Comparison of ENCODE assay signal across 8 cellular contexts in the genomic region with DNA sequence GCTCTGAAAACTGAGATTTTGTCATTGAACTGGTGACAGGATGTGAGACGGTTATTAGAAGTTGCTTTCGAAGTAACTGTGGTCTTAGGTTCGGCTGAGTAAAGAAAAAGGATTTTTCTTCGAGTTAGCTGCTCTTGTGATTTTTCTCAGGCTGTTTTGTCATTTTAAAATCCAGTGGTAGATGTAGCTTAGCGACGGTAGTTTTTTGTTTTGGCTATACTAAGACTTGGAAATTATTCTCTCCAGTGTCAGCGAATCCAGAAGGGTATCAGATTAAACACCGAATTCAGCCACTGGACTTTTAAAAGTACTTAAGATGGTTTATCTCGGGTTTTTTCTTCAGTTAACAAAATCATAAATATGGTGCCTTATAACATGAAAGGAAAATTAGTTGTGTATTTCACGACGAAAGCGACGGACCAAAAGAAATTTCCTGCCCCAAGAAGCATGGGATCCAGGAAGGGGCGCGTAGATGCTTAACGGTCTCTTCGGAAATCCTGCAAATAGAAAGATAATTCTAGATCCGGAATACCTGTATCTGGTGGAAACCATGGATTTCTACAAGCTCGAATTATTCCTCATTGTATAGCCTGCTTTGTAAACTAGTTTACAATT. TPM values are rescaled to one million over a fixed set of nuclear protein-coding genes. Genes with fewer than 3 reads are reported as not detected.
DNase-seq lines count a peak whose midpoint lies in the region; ATAC-seq and TF ChIP-seq lines count a peak whose summit lies in the region.

No MANE protein-coding gene starts in this region.

- H3K27ac ChIP-seq in ACC112 (ENCODE audit: low read depth, low read length) (peak overlapping the region; percentile 78), muscle layer of colon (ENCODE audit: low read depth, low read length) (peak overlapping the region; percentile 64)

- no peak for DNase-seq in Jurkat, Clone E6-1 (ENCODE audit: low read depth, low spot score)
- DNase-seq in chondrocyte (ENCODE audit: low spot score) (no peak), hypothalamus (lab: John Stamatoyannopoulos, UW) (no peak), RPMI8226 (no peak), SKM-1 (lab: John Stamatoyannopoulos, UW; ENCODE audit: unreplicated experiment) (no peak)

- H3K4me3 Mint-ChIP-seq in chondrocyte (ENCODE audit: unreplicated experiment): peak overlapping the region; percentile 78

- peaks cover 15% of the 10 kb centered on the region for H3K79me2 ChIP-seq in ACC112 (ENCODE audit: control insufficient read depth, insufficient read depth, low read length, unreplicated experiment)

- no peaks in the 10 kb centered on the region for H3K9me3 ChIP-seq in muscle layer of colon (ENCODE audit: low read length)

- H2AFZ ChIP-seq in ACC112 (ENCODE audit: low read length, unreplicated experiment): peak overlapping the region; percentile 87

- H3K27me3 ChIP-seq in ACC112 (ENCODE audit: insufficient read depth, low read length) (no peaks in the 10 kb centered on the region), muscle layer of colon (ENCODE audit: control insufficient read depth in 1 of 2, insufficient read depth in 2 of 2, low read length in 2 of 2) (no peaks in the 10 kb centered on the region)

- H3K4me1 Mint-ChIP-seq in chondrocyte (ENCODE audit: low read depth): peaks cover 42% of the 10 kb centered on the region

- H3K9me3 Mint-ChIP-seq in chondrocyte (ENCODE audit: low read depth): no peaks in the 10 kb centered on the region

- H3K4me1 ChIP-seq in ACC112 (ENCODE audit: control insufficient read depth, insufficient read depth, low read length, unreplicated experiment) (peaks cover 28% of the 10 kb centered on the region), muscle layer of colon (ENCODE audit: insufficient read depth, low read length) (peaks cover 27% of the 10 kb centered on the region)

- H3K36me3 Mint-ChIP-seq in chondrocyte (ENCODE audit: low read depth): peaks cover 9% of the 10 kb centered on the region

- H3K36me3 ChIP-seq in ACC112 (ENCODE audit: insufficient read depth, low read length) (peaks cover 5% of the 10 kb centered on the region; the same call in 1 of the 2 replicates), muscle layer of colon (ENCODE audit: insufficient read depth, low read length) (peaks cover 29% of the 10 kb centered on the region)

- ATAC-seq in GM21423 (IDR thresholded peaks at IDR 0.05; ENCODE audit: unreplicated experiment): no peak

- peak; percentile 8 for TF ChIP-seq CTCF in chondrocyte (IDR thresholded peaks at IDR 0.05)

- peak overlapping the region; percentile 35 for H3K9ac ChIP-seq in muscle layer of colon (ENCODE audit: low read length)

- no peaks in the 10 kb centered on the region for H3K27me3 Mint-ChIP-seq in chondrocyte (ENCODE audit: low read depth)

- H3K4me3 ChIP-seq in ACC112 (ENCODE audit: low read depth, low read length) (peak overlapping the region; percentile 80), muscle layer of colon (ENCODE audit: low read depth in 1 of 2, low read length in 2 of 2) (peak overlapping the region; percentile 34 to 69)
- peak overlapping the region; percentile 65 for H3K4me3 ChIP-seq in Jurkat, Clone E6-1 (ENCODE audit: low read length)

- peak overlapping the region; percentile 94 for H3K27ac Mint-ChIP-seq in chondrocyte (ENCODE audit: unreplicated experiment)

RNA-seq across cellular contexts. Expression of a gene that starts 1.2 kb away (rescaled TPM):
- not detected for polyA plus RNA-seq in Jurkat, Clone E6-1 (2012; ENCODE audit: insufficient read depth, insufficient read length)
- 5.1 to 7.2 TPM (median 7.1 TPM) in 3 replicates for total RNA-seq in chondrocyte

RNA-seq across cellular contexts. Expression of a gene that starts 27.2 kb away (rescaled TPM):
- polyA plus RNA-seq in Jurkat, Clone E6-1 (2012; ENCODE audit: insufficient read depth, insufficient read length): 25.1 TPM
- total RNA-seq in chondrocyte: 75.3 to 173 TPM (median 171 TPM) in 3 replicates

RNA-seq across cellular contexts. Expression of a gene that starts 56.5 kb away (rescaled TPM):
- 0.95 TPM for polyA plus RNA-seq in Jurkat, Clone E6-1 (2012; ENCODE audit: insufficient read depth, insufficient read length)
- total RNA-seq in chondrocyte: not detected in 3 replicates
